9 cellular contexts compared by ENCODE assay signal in the genomic region with DNA sequence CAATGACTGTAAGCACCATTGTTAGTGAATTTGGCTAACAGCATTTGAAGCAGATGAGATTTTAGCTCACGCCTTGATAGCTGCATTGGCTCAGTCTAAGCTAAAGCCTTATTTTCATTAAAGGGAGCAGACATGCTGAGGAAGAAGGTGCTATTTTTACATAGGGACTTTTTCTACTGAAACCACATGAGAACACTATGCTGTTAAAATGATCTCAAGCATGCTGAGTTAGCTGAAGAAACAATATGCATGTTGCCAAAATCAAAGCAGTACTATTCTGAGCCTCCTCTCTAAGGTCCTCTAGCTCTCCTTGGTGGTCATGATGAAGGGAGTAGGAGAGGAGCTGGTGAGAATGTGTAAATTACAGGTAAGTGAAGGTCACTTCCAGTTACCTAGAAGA.
DNase-seq lines count a peak whose midpoint lies in the region; ATAC-seq, FAIRE-seq and TF ChIP-seq lines count a peak whose summit lies in the region.
"Had no signal": no experiment of that assay in that cellular context is flagged by ENCODE, and none has a peak within 500 bp of the region (broad histone marks: within the 10 kb centered on the region; RNA-seq: fewer than 3 reads in every experiment).

No MANE protein-coding gene starts in this region.

- CTCF ChIA-PET in activated naive CD4-positive, alpha-beta T cell treated with anti-CD3 and anti-CD28 coated beads for 36 hours (lab: Charles Lee), result no interaction called here

- no peaks in the 10 kb centered on the region for H3K9me3 Mint-ChIP-seq in activated naive CD4-positive, alpha-beta T cell treated with anti-CD3 and anti-CD28 coated beads for 36 hours
- H3K9me3 Mint-ChIP-seq in HFFc6, result no peaks in the 10 kb centered on the region

- H3K4me3 ChIP-seq in left ventricle myocardium inferior, result no peak overlapping the region
- H3K4me3 ChIP-seq in lower lobe of right lung, result no peak overlapping the region

- no peaks in the 10 kb centered on the region for H3K27me3 ChIP-seq in left ventricle myocardium inferior (ENCODE audit: low read depth)
- no peaks in the 10 kb centered on the region for H3K27me3 ChIP-seq in lower lobe of right lung (ENCODE audit: low read depth)

- intact Hi-C loops in left ventricle myocardium inferior (cut with micrococcal nuclease), result no loop called here
- intact Hi-C loops in lower lobe of right lung (cut with DNase I), result no loop called here
- intact Hi-C loops in activated naive CD4-positive, alpha-beta T cell treated with anti-CD3 and anti-CD28 coated beads for 36 hours (cut with micrococcal nuclease), result loop anchor here (5.0 kb wide), 1 partner anchor 103 kb away; no protein-coding TSS in a partner anchor

- peak overlapping the region; percentile 53 for H3K27ac ChIP-seq in left ventricle myocardium inferior (replicated peaks)
- H3K27ac ChIP-seq in lower lobe of right lung, result no peak overlapping the region

- no peak overlapping the region for H3K4me3 Mint-ChIP-seq in activated naive CD4-positive, alpha-beta T cell treated with anti-CD3 and anti-CD28 coated beads for 36 hours
- no peak overlapping the region for H3K4me3 Mint-ChIP-seq in HFFc6

- no peak overlapping the region for H3K27ac Mint-ChIP-seq in activated naive CD4-positive, alpha-beta T cell treated with anti-CD3 and anti-CD28 coated beads for 36 hours
- no peak overlapping the region for H3K27ac Mint-ChIP-seq in HFFc6

- no peaks in the 10 kb centered on the region for H3K27me3 Mint-ChIP-seq in activated naive CD4-positive, alpha-beta T cell treated with anti-CD3 and anti-CD28 coated beads for 36 hours (ENCODE audit: low read depth)
- H3K27me3 Mint-ChIP-seq in HFFc6 (ENCODE audit: insufficient read depth), result no peaks in the 10 kb centered on the region

- peak; percentile 40 for TF ChIP-seq CTCF in left ventricle myocardium inferior (IDR thresholded peaks at IDR 0.05; ENCODE audit: borderline replicate concordance)
- TF ChIP-seq CTCF in lower lobe of right lung (IDR thresholded peaks at IDR 0.05), result no peak
- TF ChIP-seq CTCF in HFFc6 (IDR thresholded peaks at IDR 0.05), result no peak

- no peaks in the 10 kb centered on the region for H3K36me3 Mint-ChIP-seq in activated naive CD4-positive, alpha-beta T cell treated with anti-CD3 and anti-CD28 coated beads for 36 hours (ENCODE audit: low read depth)
- H3K36me3 Mint-ChIP-seq in HFFc6 (ENCODE audit: low read depth), result no peaks in the 10 kb centered on the region

- peaks cover 4% of the 10 kb centered on the region for H3K4me1 ChIP-seq in left ventricle myocardium inferior
- H3K4me1 ChIP-seq in lower lobe of right lung, result no peaks in the 10 kb centered on the region

- FAIRE-seq in GM18507 (lab: Jason Lieb, UNC), result peak; percentile 81

- ATAC-seq in GM21528 (IDR thresholded peaks at IDR 0.05; ENCODE audit: low FRiP score, unreplicated experiment) (peak; percentile 96), HG03378 (IDR thresholded peaks at IDR 0.05; ENCODE audit: unreplicated experiment) (peak; percentile 99), lower lobe of right lung (no peak)
- ATAC-seq: left lobe of liver had no signal

- peaks cover 4% of the 10 kb centered on the region for H3K4me1 Mint-ChIP-seq in activated naive CD4-positive, alpha-beta T cell treated with anti-CD3 and anti-CD28 coated beads for 36 hours (ENCODE audit: low read depth)
- no peaks in the 10 kb centered on the region for H3K4me1 Mint-ChIP-seq in HFFc6 (ENCODE audit: low read depth)

- H3K36me3 ChIP-seq in left ventricle myocardium inferior (no peaks in the 10 kb centered on the region), lower lobe of right lung (no peaks in the 10 kb centered on the region)

- H3K9me3 ChIP-seq in left ventricle myocardium inferior (replicated peaks) (no peaks in the 10 kb centered on the region), lower lobe of right lung (no peaks in the 10 kb centered on the region)

- peak; percentile 33 for DNase-seq in GM18507 (ENCODE audit: extremely low spot score, insufficient read length, low read depth)
- no peak for DNase-seq in left ventricle myocardium inferior
- DNase-seq in islet precursor cell, result no peak
- no peak for DNase-seq in lower lobe of right lung
- DNase-seq in activated naive CD4-positive, alpha-beta T cell treated with anti-CD3 and anti-CD28 coated beads for 36 hours, result no peak
- no peak for DNase-seq in HFFc6

Comparison
In these comparisons a context has a peak if more than half of its experiments do, and no peak if none do; other contexts are left out.
1. ATAC-seq: peak in GM21528 (single experiment) and HG03378 (single experiment); none in lower lobe of right lung (0 of 2).